Comparison of ENCODE assay signal across 21 cellular contexts in genomic region chr17:49234509-49235080, GRCh38. TPM values are rescaled to one million over a fixed set of nuclear protein-coding genes. Genes with fewer than 3 reads are reported as not detected.
A peak's percentile ranks its signal among the peaks of the same experiment; 100 is the strongest.
DNase-seq lines count a peak whose midpoint lies in the region; FAIRE-seq and TF ChIP-seq lines count a peak whose summit lies in the region.
"Had no signal": no experiment of that assay in that cellular context is flagged by ENCODE, and none has a peak within 500 bp of the region (broad histone marks: within the 10 kb centered on the region; RNA-seq: fewer than 3 reads in every experiment).

No MANE protein-coding gene starts in this region.

- H4K91ac ChIP-seq in H1 (replicated peaks; ENCODE audit: insufficient read length, low read length): peak overlapping the region; percentile 68

- TF ChIP-seq CTCF in H1 (IDR thresholded peaks at IDR 0.05; ENCODE audit: control extremely low read depth in 1 of 3, insufficient read depth in 1 of 3, low read depth in 1 of 3, low read length in 3 of 3): no peak
- TF ChIP-seq CTCF in neutrophil (IDR thresholded peaks at IDR 0.05): no peak
- no peak for TF ChIP-seq CTCF in GM10266 (IDR thresholded peaks at IDR 0.05; ENCODE audit: control insufficient read depth, insufficient read depth, low read depth, missing control alignments)

- no peak overlapping the region for H3K14ac ChIP-seq in H1 (ENCODE audit: insufficient read length)

- no peaks in the 10 kb centered on the region for H3K79me2 ChIP-seq in H1 (ENCODE audit: control insufficient read depth in 1 of 2, insufficient read depth in 2 of 2, low read length in 2 of 2)

- H3K23ac ChIP-seq in H1 (ENCODE audit: insufficient read length): no peak overlapping the region

- peak; percentile 23 for DNase-seq in LoVo (ENCODE audit: low spot score)
- DNase-seq in H1 (ENCODE audit: low read depth in 1 of 2, low spot score in 2 of 2): no peak
- DNase-seq in T-helper 1 cell: no peak
- no peak for DNase-seq in activated CD8-positive, alpha-beta memory T cell treated with anti-CD3 and anti-CD28 coated beads for 24 hours
- no peak for DNase-seq in mesenteric fat pad (ENCODE audit: low spot score)
- no peak for DNase-seq in GM10266 (ENCODE audit: extremely low spot score)
- DNase-seq: ACHN; BE2C; CD4-positive, alpha-beta memory T cell; DMS153; DMS79; GF-D8; GOT3; H9; IMR-90; KBM-7 had no signal

- H3K27ac ChIP-seq in H1 (ENCODE audit: low read depth, low read length) (no peak overlapping the region), neutrophil (peak overlapping the region; percentile 99)
- H3K27ac ChIP-seq: C4-2B had no signal

- WGBS in H1 (ENCODE audit: extremely low coverage in 1 of 2, insufficient coverage in 1 of 2, insufficient read length in 1 of 2, insufficient replicate concordance in 2 of 2, low coverage in 1 of 2, low lambda C conversion rate in 2 of 2, missing lambda C conversion rate in 1 of 2), 2 experiments: 85% methylated on average over 5 of the region's 5 CpGs; no CpG with 5 or more reads in 1 of the 2 experiments

- CTCF ChIA-PET in H1 (lab: Charles Lee; ENCODE audit: partially characterized antibody): interaction anchor here (1.0 to 2.2 kb wide), 3 partner anchors 8 to 16 kb away, joined by 3 to 7 read pairs (median 4); no protein-coding TSS in a partner anchor

- no peak for TF ChIP-seq RAD21 in H1 (IDR thresholded peaks at IDR 0.05 in 1 of 2, conservative IDR thresholded peaks at IDR 0.05 in 1 of 2; ENCODE audit: low read depth in 2 of 2, low read length in 2 of 2)

- no peaks in the 10 kb centered on the region for H3K36me3 ChIP-seq in H1 (ENCODE audit: control insufficient read depth in 2 of 4, insufficient read depth in 4 of 4, low read length in 3 of 4)
- H3K36me3 ChIP-seq in neutrophil: no peaks in the 10 kb centered on the region
- H3K36me3 ChIP-seq: BE2C had no signal

- H2BK120ac ChIP-seq in H1 (replicated peaks; ENCODE audit: low read depth, low read length): no peak overlapping the region

- no peak overlapping the region for H4K5ac ChIP-seq in H1 (ENCODE audit: insufficient read length, low read depth, low read length)

- no peak overlapping the region for H3K4me3 ChIP-seq in H1 (ENCODE audit: extremely low read depth in 1 of 4, insufficient read depth in 2 of 4, low read depth in 3 of 4, low read length in 4 of 4)
- H3K4me3 ChIP-seq in neutrophil (ENCODE audit: low read depth in 1 of 2, low read length in 1 of 2): peak overlapping the region; percentile 43 to 51
- H3K4me3 ChIP-seq: GM12878 had no signal

- no peaks in the 10 kb centered on the region for H3K79me1 ChIP-seq in H1 (ENCODE audit: low read depth, low read length)

- peaks cover 13% of the 10 kb centered on the region for H3K23me2 ChIP-seq in H1 (ENCODE audit: low read depth, low read length)

- H4K8ac ChIP-seq in H1 (ENCODE audit: extremely low read depth, insufficient read depth, low read length): no peak overlapping the region

- H3K9me3 ChIP-seq in H1 (ENCODE audit: insufficient read depth in 2 of 2, low read depth in 1 of 2, low read length in 1 of 2) (no peaks in the 10 kb centered on the region), neutrophil (no peaks in the 10 kb centered on the region)
- H3K9me3 ChIP-seq: BE2C had no signal

- no peak overlapping the region for H3K4me2 ChIP-seq in H1 (ENCODE audit: insufficient read depth in 1 of 2, low read depth in 2 of 2, low read length in 2 of 2)

- H2AK5ac ChIP-seq in H1 (ENCODE audit: low read depth, low read length): no peak overlapping the region

- no peak for FAIRE-seq in H1 (lab: Jason Lieb, UNC)
- FAIRE-seq: A204.1 had no signal

- H2BK12ac ChIP-seq in H1 (ENCODE audit: low read depth, low read length): peak overlapping the region; percentile 75; the same call in 1 of the 2 replicates

- H2BK5ac ChIP-seq in H1 (ENCODE audit: low read depth, low read length): no peak overlapping the region

- no peak for TF ChIP-seq POLR2A in H1 (IDR thresholded peaks at IDR 0.05; ENCODE audit: control extremely low read depth in 1 of 2, low read depth in 2 of 2, low read length in 2 of 2)

- H3K4ac ChIP-seq in H1 (replicated peaks; ENCODE audit: insufficient read length, low read depth, low read length): no peak overlapping the region

- no peak overlapping the region for H2AFZ ChIP-seq in H1 (ENCODE audit: low read length)

- peaks cover 2 to 7% (median 4%) of the 10 kb centered on the region in 4 experiments; a peak in 5 of 7 replicates for H3K4me1 ChIP-seq in H1 (replicated peaks in 1 of 4; ENCODE audit: control insufficient read depth in 3 of 4, insufficient read depth in 4 of 4, low read length in 3 of 4)
- H3K4me1 ChIP-seq in neutrophil (ENCODE audit: control insufficient read depth in 1 of 2, insufficient read depth in 1 of 2, low read depth in 1 of 2, low read length in 1 of 2): peaks cover 82 to 85% of the 10 kb centered on the region in 2 experiments
- H3K4me1 ChIP-seq: BE2C had no signal

- no peak overlapping the region for H3K56ac ChIP-seq in H1 (replicated peaks; ENCODE audit: insufficient read length, low read depth, low read length)

- no peak overlapping the region for H3K9ac ChIP-seq in H1 (replicated peaks in 1 of 4; ENCODE audit: extremely low read depth in 1 of 4, low read depth in 3 of 4, low read length in 3 of 4)

- H2BK20ac ChIP-seq in H1 (ENCODE audit: low read length): no peak overlapping the region

- POLR2A ChIA-PET in H1 (lab: Charles Lee; ENCODE audit: partially characterized antibody): interaction anchor here (0.5 kb wide), 1 partner anchor 446 kb away, joined by 3 read pairs; no protein-coding TSS in a partner anchor

- TF ChIP-seq EP300 in H1 (IDR thresholded peaks at IDR 0.05; ENCODE audit: borderline replicate concordance in 1 of 2, low read depth in 2 of 2, low read length in 2 of 2): no peak

- no peak overlapping the region for H3K18ac ChIP-seq in H1 (ENCODE audit: extremely low read depth, low read length)

- H2BK15ac ChIP-seq in H1 (ENCODE audit: low read length): no peak overlapping the region

- H3K27me3 ChIP-seq in H1 (replicated peaks in 1 of 4; ENCODE audit: control insufficient read depth in 3 of 4, extremely low read depth in 1 of 4, insufficient read depth in 3 of 4, low read length in 3 of 4) (peaks cover 6 to 19% (median 16%) of the 10 kb centered on the region in 4 experiments; a peak in 6 of 7 replicates), neutrophil (no peaks in the 10 kb centered on the region)

- H4K20me1 ChIP-seq in H1 (replicated peaks in 1 of 2; ENCODE audit: control insufficient read depth in 1 of 2, insufficient read depth in 2 of 2, low read length in 2 of 2): no peaks in the 10 kb centered on the region

TF ChIP-seq in H1, 55 proteins besides CTCF, POLR2A, EP300 and RAD21 (continues in another document):
- no peak for TF ChIP-seq RNF2 (IDR thresholded peaks at IDR 0.05; ENCODE audit: borderline replicate concordance, low read depth, low read length, missing control alignments, poor library complexity, severe bottlenecking)
- TF ChIP-seq E2F6 (IDR thresholded peaks at IDR 0.05): no peak
- TF ChIP-seq CHD2 (IDR thresholded peaks at IDR 0.05; ENCODE audit: low read length): no peak
- TF ChIP-seq EZH2 (IDR thresholded peaks at IDR 0.05; ENCODE audit: low read depth, low read length, severe bottlenecking): no peak
- no peak for TF ChIP-seq RXRA (IDR thresholded peaks at IDR 0.05; ENCODE audit: insufficient read depth, low read depth, low read length)
- no peak for TF ChIP-seq SUZ12 (IDR thresholded peaks at IDR 0.05; ENCODE audit: low read length)
- TF ChIP-seq POU5F1 (IDR thresholded peaks at IDR 0.05; ENCODE audit: low read depth, low read length): no peak
- TF ChIP-seq MAX (IDR thresholded peaks at IDR 0.05): no peak

RNA-seq across cellular contexts. Expression of gene PHOSPHO1, which starts 4.0 kb away (rescaled TPM):
- 0.34 and 0.73 TPM in 2 replicates for total RNA-seq in H1 (2021; fragmentation: NEBNext Ultra II Directional; extraction: Animal tissue kit (Norgen Biotek cat#: 25700))
- 0.45 and 1.2 TPM in 2 replicates for polyA plus RNA-seq in H1 (2011; rRNA removed)
- 0.49 TPM for polyA plus RNA-seq in H1 (2011; cell fraction: cytosol; rRNA removed)
- polyA plus RNA-seq in H1 (2011; cell fraction: nucleus; rRNA removed): 1.3 TPM
- 0.32 to 0.56 TPM (median 0.43 TPM) in 4 replicates for polyA plus RNA-seq in H1 (2012, experiment 1 of 2)
- polyA plus RNA-seq in H1 (2012, experiment 2 of 2): 0.88 TPM
- polyA plus RNA-seq in H1 (2013, experiment 1 of 2): 0.57 TPM
- polyA plus RNA-seq in H1 (2013, experiment 2 of 2): 0.61 TPM
- 0.39 and 0.73 TPM in 2 replicates for polyA minus RNA-seq in H1 (2011; rRNA and poly(A)+ RNA removed)
- polyA minus RNA-seq in H1 (2011; cell fraction: cytosol; rRNA and poly(A)+ RNA removed): 1.4 TPM
- polyA minus RNA-seq in H1 (2011; cell fraction: nucleus; rRNA and poly(A)+ RNA removed): 1.8 TPM
- total RNA-seq in mesenteric fat pad: 1.8 TPM
- total RNA-seq: CD4-positive, alpha-beta memory T cell; HT-29 had no signal

RNA-seq across cellular contexts. Expression of gene ABI3, which starts 24.1 kb away (rescaled TPM):
- total RNA-seq in H1 (2021; fragmentation: NEBNext Ultra II Directional; extraction: Animal tissue kit (Norgen Biotek cat#: 25700)): 1.1 and 1.3 TPM in 2 replicates
- 2.5 and 3.6 TPM in 2 replicates for polyA plus RNA-seq in H1 (2011; rRNA removed)
- polyA plus RNA-seq in H1 (2011; cell fraction: cytosol; rRNA removed): 2.1 TPM
- polyA plus RNA-seq in H1 (2011; cell fraction: nucleus; rRNA removed): 2.9 TPM
- 0.54 to 1.8 TPM (median 1.5 TPM) in 4 replicates for polyA plus RNA-seq in H1 (2012, experiment 1 of 2)
- polyA plus RNA-seq in H1 (2012, experiment 2 of 2): 1.7 TPM
- 1.4 TPM for polyA plus RNA-seq in H1 (2013, experiment 1 of 2)
- polyA plus RNA-seq in H1 (2013, experiment 2 of 2): 1.4 TPM
- 1.3 and 3.8 TPM in 2 replicates for polyA minus RNA-seq in H1 (2011; rRNA and poly(A)+ RNA removed)
- 2.5 TPM for polyA minus RNA-seq in H1 (2011; cell fraction: cytosol; rRNA and poly(A)+ RNA removed)
- 4.5 TPM for polyA minus RNA-seq in H1 (2011; cell fraction: nucleus; rRNA and poly(A)+ RNA removed)
- total RNA-seq in mesenteric fat pad: 12.5 TPM
- total RNA-seq: HT-29 had no signal

RNA-seq across cellular contexts. Expression of gene GNGT2, which starts 24.2 kb away (rescaled TPM):
- total RNA-seq in H1 (2021; fragmentation: NEBNext Ultra II Directional; extraction: Animal tissue kit (Norgen Biotek cat#: 25700)): 0.73 and 1.4 TPM in 2 replicates
- 1.3 and 1.7 TPM in 2 replicates for polyA plus RNA-seq in H1 (2011; rRNA removed)
- 1.5 TPM for polyA plus RNA-seq in H1 (2011; cell fraction: cytosol; rRNA removed)
- 0.39 TPM for polyA plus RNA-seq in H1 (2011; cell fraction: nucleus; rRNA removed)
- 1.1 to 1.6 TPM (median 1.3 TPM) in 4 replicates for polyA plus RNA-seq in H1 (2012, experiment 1 of 2)
- polyA plus RNA-seq in H1 (2012, experiment 2 of 2): 1.9 TPM
- 1.0 TPM for polyA plus RNA-seq in H1 (2013, experiment 1 of 2)
- 1.0 TPM for polyA plus RNA-seq in H1 (2013, experiment 2 of 2)
- 1.8 and 2.0 TPM in 2 replicates for polyA minus RNA-seq in H1 (2011; rRNA and poly(A)+ RNA removed)
- not detected for polyA minus RNA-seq in H1 (2011; cell fraction: cytosol; rRNA and poly(A)+ RNA removed)
- 1.00 TPM for polyA minus RNA-seq in H1 (2011; cell fraction: nucleus; rRNA and poly(A)+ RNA removed)
- total RNA-seq in mesenteric fat pad: 1.5 TPM
- total RNA-seq: HT-29 had no signal

Comparison
In these comparisons a context has a peak if more than half of its experiments do, and no peak if none do; other contexts are left out.
1. H3K4me3 ChIP-seq: peak in neutrophil (2 of 2); none in H1 (0 of 4).